1 cellular context compared by ENCODE assay signal in the genomic region with DNA sequence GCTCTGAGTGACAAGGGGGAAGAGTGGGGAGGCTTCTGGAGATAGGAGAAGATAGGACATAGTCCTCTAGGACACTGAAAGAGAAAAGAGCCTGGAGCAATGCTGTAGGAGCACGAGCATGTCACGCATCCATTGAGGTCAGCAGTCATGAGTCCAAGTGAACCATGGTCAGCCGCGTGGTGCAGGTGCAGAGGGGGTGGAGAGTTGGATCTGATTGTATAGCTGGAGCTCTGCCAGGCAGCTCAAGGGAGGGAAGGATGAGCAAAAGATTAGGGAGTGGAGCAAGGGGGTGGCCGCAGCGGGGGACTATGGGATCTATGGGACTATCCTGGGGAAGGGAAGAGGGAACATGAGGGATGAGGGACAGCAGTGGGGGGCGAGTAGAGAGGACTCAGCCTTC.
TF ChIP-seq lines count a peak whose summit lies in the region.

No MANE protein-coding gene starts in this region.

TF ChIP-seq in HepG2, 621 proteins besides CTCF, POLR2A, EP300 and RAD21:
- no peak for TF ChIP-seq KDM2A (CRISPR knock-in tag; IDR thresholded peaks at IDR 0.05; ENCODE audit: borderline replicate concordance, low read depth)
- no peak for TF ChIP-seq NPAS2 (CRISPR knock-in tag; IDR thresholded peaks at IDR 0.05; ENCODE audit: borderline replicate concordance)
- TF ChIP-seq, protein P1, sequence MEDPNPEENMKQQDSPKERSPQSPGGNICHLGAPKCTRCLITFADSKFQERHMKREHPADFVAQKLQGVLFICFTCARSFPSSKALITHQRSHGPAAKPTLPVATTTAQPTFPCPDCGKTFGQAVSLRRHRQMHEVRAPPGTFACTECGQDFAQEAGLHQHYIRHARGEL (CRISPR knock-in tag; IDR thresholded peaks at IDR 0.05): no peak
- TF ChIP-seq FOXP1 (IDR thresholded peaks at IDR 0.05): no peak
- TF ChIP-seq FOXP1 (CRISPR knock-in tag; IDR thresholded peaks at IDR 0.05): no peak
- TF ChIP-seq TAF15 (IDR thresholded peaks at IDR 0.05; ENCODE audit: low read depth, low read length, poor library complexity, severe bottlenecking): no peak
- TF ChIP-seq MAF1 (CRISPR knock-in tag; IDR thresholded peaks at IDR 0.05; ENCODE audit: borderline replicate concordance): no peak
- TF ChIP-seq ZNF629 (CRISPR knock-in tag; conservative IDR thresholded peaks at IDR 0.05): no peak
- no peak for TF ChIP-seq NAIF1 (CRISPR knock-in tag; IDR thresholded peaks at IDR 0.05; ENCODE audit: borderline replicate concordance)
- no peak for TF ChIP-seq RFXAP (CRISPR knock-in tag; IDR thresholded peaks at IDR 0.05; ENCODE audit: borderline replicate concordance)
- no peak for TF ChIP-seq ARNTL (CRISPR knock-in tag; IDR thresholded peaks at IDR 0.05)
- TF ChIP-seq ZNF598 (CRISPR knock-in tag; IDR thresholded peaks at IDR 0.05; ENCODE audit: borderline replicate concordance): no peak
- no peak for TF ChIP-seq HDAC2 (CRISPR knock-in tag; IDR thresholded peaks at IDR 0.05)
- TF ChIP-seq, protein P2, sequence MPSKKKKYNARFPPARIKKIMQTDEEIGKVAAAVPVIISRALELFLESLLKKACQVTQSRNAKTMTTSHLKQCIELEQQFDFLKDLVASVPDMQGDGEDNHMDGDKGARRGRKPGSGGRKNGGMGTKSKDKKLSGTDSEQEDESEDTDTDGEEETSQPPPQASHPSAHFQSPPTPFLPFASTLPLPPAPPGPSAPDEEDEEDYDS (CRISPR knock-in tag; IDR thresholded peaks at IDR 0.05): no peak
- TF ChIP-seq NCOA2 (CRISPR knock-in tag; IDR thresholded peaks at IDR 0.05): no peak
- TF ChIP-seq, protein P3, sequence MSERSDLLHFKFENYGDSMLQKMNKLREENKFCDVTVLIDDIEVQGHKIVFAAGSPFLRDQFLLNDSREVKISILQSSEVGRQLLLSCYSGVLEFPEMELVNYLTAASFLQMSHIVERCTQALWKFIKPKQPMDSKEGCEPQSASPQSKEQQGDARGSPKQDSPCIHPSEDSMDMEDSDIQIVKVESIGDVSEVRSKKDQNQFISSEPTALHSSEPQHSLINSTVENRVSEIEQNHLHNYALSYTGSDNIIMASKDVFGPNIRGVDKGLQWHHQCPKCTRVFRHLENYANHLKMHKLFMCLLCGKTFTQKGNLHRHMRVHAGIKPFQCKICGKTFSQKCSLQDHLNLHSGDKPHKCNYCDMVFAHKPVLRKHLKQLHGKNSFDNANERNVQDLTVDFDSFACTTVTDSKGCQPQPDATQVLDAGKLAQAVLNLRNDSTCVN (CRISPR knock-in tag; IDR thresholded peaks at IDR 0.05; ENCODE audit: borderline replicate concordance): no peak
- TF ChIP-seq, protein P4, sequence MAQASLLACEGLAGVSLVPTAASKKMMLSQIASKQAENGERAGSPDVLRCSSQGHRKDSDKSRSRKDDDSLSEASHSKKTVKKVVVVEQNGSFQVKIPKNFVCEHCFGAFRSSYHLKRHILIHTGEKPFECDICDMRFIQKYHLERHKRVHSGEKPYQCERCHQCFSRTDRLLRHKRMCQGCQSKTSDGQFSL (CRISPR knock-in tag; IDR thresholded peaks at IDR 0.05): no peak
